In the genomic region with DNA sequence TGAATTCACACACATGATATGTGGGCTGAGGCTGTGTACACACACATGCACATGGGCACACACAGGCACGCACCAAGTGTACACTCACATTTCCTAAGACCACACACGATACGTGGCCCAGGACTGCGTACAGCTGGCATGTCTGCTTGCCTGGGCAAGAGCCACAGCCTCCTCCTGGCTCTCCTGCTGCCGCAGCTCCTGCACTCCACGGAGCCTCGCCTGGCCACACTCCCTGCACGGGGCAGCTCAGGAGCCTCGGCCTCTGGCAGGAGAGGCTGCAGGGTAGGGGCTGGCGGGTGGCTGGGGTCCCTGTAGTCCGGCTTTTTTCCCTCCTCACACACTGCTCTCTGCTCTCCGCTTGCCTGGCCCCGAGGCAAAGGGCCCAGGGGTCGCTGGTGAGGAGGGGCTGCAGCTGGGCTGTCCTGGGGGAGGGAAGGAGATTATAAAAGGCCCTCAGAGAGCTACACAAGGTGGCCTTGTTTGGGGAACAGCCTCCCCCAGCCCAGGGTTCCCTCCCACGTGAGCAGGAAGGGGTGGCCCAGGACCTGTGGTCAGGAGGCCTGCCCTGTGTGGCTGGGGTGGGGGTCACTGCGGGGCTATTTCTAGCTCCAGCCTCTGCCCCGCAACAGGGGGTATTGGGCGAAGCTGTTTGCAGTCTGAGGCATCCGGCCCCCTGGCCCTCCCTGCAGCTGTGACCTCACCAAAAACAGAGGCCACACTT, we compare ENCODE assay signal across 1 cellular context.
TF ChIP-seq lines count a peak whose summit lies in the region.

No MANE protein-coding gene starts in this region.

TF ChIP-seq in HepG2, 621 proteins besides CTCF, POLR2A, EP300 and RAD21 (continued from another document):
- TF ChIP-seq, protein P1, sequence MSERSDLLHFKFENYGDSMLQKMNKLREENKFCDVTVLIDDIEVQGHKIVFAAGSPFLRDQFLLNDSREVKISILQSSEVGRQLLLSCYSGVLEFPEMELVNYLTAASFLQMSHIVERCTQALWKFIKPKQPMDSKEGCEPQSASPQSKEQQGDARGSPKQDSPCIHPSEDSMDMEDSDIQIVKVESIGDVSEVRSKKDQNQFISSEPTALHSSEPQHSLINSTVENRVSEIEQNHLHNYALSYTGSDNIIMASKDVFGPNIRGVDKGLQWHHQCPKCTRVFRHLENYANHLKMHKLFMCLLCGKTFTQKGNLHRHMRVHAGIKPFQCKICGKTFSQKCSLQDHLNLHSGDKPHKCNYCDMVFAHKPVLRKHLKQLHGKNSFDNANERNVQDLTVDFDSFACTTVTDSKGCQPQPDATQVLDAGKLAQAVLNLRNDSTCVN (CRISPR knock-in tag; IDR thresholded peaks at IDR 0.05; ENCODE audit: borderline replicate concordance), result no peak
- TF ChIP-seq ZNF564 (CRISPR knock-in tag; IDR thresholded peaks at IDR 0.05) (no peak), YY1 (IDR thresholded peaks at IDR 0.05; ENCODE audit: insufficient read depth, insufficient replicate concordance, low read depth, low read length) (no peak), ZNF430 (CRISPR knock-in tag; IDR thresholded peaks at IDR 0.05) (no peak), CBX5 (CRISPR knock-in tag; IDR thresholded peaks at IDR 0.05; ENCODE audit: borderline replicate concordance) (no peak), RFX1 (IDR thresholded peaks at IDR 0.05) (no peak)
TF ChIP-seq in HepG2: peak in this region for 3.
